ENCODE assay signal across 8 cellular contexts in the genomic region with DNA sequence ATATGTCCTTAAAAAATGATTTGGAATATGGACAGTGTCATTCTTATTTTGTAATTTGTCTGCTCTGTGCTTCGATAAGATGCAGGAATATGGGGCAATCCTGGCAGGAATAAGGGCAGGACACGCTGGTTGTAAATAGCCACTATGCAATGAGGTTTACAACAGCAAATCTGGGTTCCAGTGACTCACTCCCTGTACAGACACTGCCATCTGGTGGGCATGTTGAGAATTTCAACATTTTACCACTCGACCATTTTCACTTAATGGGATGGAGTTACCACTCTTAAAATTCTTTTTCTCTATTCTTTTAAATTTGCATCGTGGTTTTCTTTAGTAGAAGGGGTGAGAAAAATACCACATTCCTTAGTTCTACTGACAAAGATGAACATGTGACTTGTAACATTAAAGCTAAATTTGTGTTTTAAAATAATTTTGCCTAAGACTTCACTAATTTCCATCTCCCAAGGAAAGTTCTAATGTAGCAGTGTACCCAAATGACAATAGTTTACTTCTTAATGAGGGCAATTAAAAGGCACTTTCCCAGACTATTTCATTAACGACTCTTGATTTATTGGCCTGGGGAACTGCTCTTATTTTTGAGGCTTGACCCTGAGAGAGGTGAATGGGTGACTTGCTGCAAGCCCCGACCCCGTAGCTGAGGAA.
DNase-seq lines count a peak whose midpoint lies in the region; ATAC-seq and TF ChIP-seq lines count a peak whose summit lies in the region.

No MANE protein-coding gene starts in this region.

- H3K9me3 ChIP-seq in upper lobe of left lung, result no peaks in the 10 kb centered on the region

- H3K27ac ChIP-seq in upper lobe of left lung, result no peak overlapping the region

- peaks cover 1% of the 10 kb centered on the region for H3K27me3 Mint-ChIP-seq in activated CD8-positive, alpha-beta T cell treated with anti-CD3 and anti-CD28 coated beads for 36 hours
- no peaks in the 10 kb centered on the region for H3K27me3 Mint-ChIP-seq in natural killer cell (ENCODE audit: low read depth in 2 of 2)

- peak; percentile 47 for ATAC-seq in GM19324 (IDR thresholded peaks at IDR 0.05; ENCODE audit: low FRiP score, unreplicated experiment)
- peak; percentile 58 for ATAC-seq in HG03521 (IDR thresholded peaks at IDR 0.05; ENCODE audit: unreplicated experiment)
- peak; percentile 56 for ATAC-seq in activated CD8-positive, alpha-beta T cell treated with anti-CD3 and anti-CD28 coated beads for 36 hours
- peak; percentile 54 to 66 (median 57) for ATAC-seq in natural killer cell
- peak in 1 of 2 donors; percentile 85 for ATAC-seq in upper lobe of left lung (ENCODE audit: low FRiP score in 2 of 2)

- H3K27me3 ChIP-seq in upper lobe of left lung, result no peaks in the 10 kb centered on the region

- CTCF ChIA-PET in activated CD8-positive, alpha-beta T cell treated with anti-CD3 and anti-CD28 coated beads for 36 hours (lab: Charles Lee), result interaction anchor here (0.9 to 3.1 kb wide), 9 partner anchors 10 to 1891 kb away, joined by 3 to 23 read pairs (median 4); no protein-coding TSS in a partner anchor

- no peak overlapping the region for H3K4me3 ChIP-seq in upper lobe of left lung

- no peak for TF ChIP-seq EP300 in upper lobe of left lung (IDR thresholded peaks at IDR 0.05)

- H3K4me3 Mint-ChIP-seq in activated CD8-positive, alpha-beta T cell treated with anti-CD3 and anti-CD28 coated beads for 36 hours, result no peak overlapping the region
- no peak overlapping the region for H3K4me3 Mint-ChIP-seq in natural killer cell

- WGBS in upper lobe of left lung, 2 donors, result 36 to 38% methylated on average over 7 of the region's 7 CpGs

- TF ChIP-seq CTCF in activated CD8-positive, alpha-beta T cell treated with anti-CD3 and anti-CD28 coated beads for 36 hours (IDR thresholded peaks at IDR 0.05), result peak; percentile 89
- TF ChIP-seq CTCF in natural killer cell (IDR thresholded peaks at IDR 0.05) (peak; percentile 96), upper lobe of left lung (IDR thresholded peaks at IDR 0.05) (peak; percentile 58 to 80 (median 74))

- intact Hi-C loops in activated CD8-positive, alpha-beta T cell treated with anti-CD3 and anti-CD28 coated beads for 36 hours (cut with micrococcal nuclease), result loop anchor here (2.0 to 10.0 kb wide), 2 partner anchors 641 to 1891 kb away; partner anchors contain the start of gene LRRN3
- intact Hi-C loops in natural killer cell (cut with micrococcal nuclease), result loop anchor here (2.0 kb wide), 1 partner anchor 645 kb away; the partner anchor contains the start of gene LRRN3

- no peak for TF ChIP-seq POLR2A in erythroblast (IDR thresholded peaks at IDR 0.05; ENCODE audit: low read length)
- TF ChIP-seq POLR2A in upper lobe of left lung (IDR thresholded peaks at IDR 0.05), result no peak

- H3K4me1 Mint-ChIP-seq in activated CD8-positive, alpha-beta T cell treated with anti-CD3 and anti-CD28 coated beads for 36 hours (ENCODE audit: low read depth), result no peaks in the 10 kb centered on the region
- H3K4me1 Mint-ChIP-seq in natural killer cell, result no peaks in the 10 kb centered on the region

- peaks cover 0 to 82% (median 52%) of the 10 kb centered on the region in 4 donors for H3K36me3 ChIP-seq in upper lobe of left lung

- POLR2A ChIA-PET in activated CD8-positive, alpha-beta T cell treated with anti-CD3 and anti-CD28 coated beads for 36 hours (lab: Charles Lee), result no interaction called here

- peaks cover 0 to 9% (median 0%) of the 10 kb centered on the region in 4 donors for H3K4me1 ChIP-seq in upper lobe of left lung

- no peaks in the 10 kb centered on the region for H3K36me3 Mint-ChIP-seq in activated CD8-positive, alpha-beta T cell treated with anti-CD3 and anti-CD28 coated beads for 36 hours (ENCODE audit: low read depth)
- H3K36me3 Mint-ChIP-seq in natural killer cell, result no peaks in the 10 kb centered on the region

- peak; percentile 90 for DNase-seq in COLO829 (ENCODE audit: low spot score)
- DNase-seq in NCI-H748 (lab: John Stamatoyannopoulos, UW; ENCODE audit: unreplicated experiment), result peak; percentile 73
- peak; percentile 60 for DNase-seq in activated CD8-positive, alpha-beta T cell treated with anti-CD3 and anti-CD28 coated beads for 36 hours
- DNase-seq in erythroblast (lab: John Stamatoyannopoulos, UW), result peak; percentile 58 to 77
- no peak for DNase-seq in natural killer cell
- DNase-seq in upper lobe of left lung, result peak in 1 of 2 donors; percentile 35

- no peaks in the 10 kb centered on the region for H3K9me3 Mint-ChIP-seq in activated CD8-positive, alpha-beta T cell treated with anti-CD3 and anti-CD28 coated beads for 36 hours
- no peaks in the 10 kb centered on the region for H3K9me3 Mint-ChIP-seq in natural killer cell

- no peak overlapping the region for H3K27ac Mint-ChIP-seq in activated CD8-positive, alpha-beta T cell treated with anti-CD3 and anti-CD28 coated beads for 36 hours
- no peak overlapping the region for H3K27ac Mint-ChIP-seq in natural killer cell
